8 cellular contexts compared by ENCODE assay signal in the genomic region with DNA sequence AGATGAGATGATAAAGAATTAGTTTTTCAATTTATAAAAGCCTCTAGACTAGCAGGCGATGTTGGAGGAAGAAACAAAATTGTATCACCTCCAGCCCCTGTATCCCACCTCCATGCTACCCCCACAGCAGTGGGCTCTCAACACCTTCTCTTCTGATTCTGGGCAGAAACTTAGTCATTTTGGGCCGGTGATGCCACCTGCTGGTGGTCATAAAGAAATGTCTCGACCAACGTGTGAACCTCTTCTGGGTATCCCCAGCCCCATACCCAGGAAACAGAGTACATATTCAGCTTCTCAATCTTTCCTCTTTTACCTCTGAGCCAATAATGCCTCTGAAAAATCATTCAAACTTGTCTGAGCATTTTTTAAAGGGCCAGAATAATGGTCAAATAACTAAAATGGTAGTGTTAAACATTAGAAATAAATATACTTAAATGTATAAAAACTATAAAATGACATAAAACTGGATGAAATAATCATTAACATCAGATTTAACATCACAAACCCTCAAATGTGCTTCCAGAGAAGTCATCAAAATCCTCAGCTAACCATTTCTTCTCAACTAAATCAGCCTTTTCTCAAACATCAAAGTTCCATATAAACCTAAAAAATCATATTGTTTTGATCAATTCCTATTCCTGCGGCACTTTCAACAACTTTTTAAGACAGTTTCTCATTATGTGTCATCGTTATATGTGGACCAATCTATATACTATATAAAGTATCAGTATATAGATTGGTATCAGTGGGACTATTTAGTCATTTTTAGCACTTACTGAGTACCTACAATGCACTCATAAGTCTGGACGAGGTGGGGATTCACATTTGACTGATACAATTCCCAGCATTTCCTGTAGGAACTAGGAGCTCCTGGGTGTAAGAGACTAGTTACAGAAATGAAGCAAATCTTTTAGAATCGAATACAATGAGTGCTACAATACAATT.
A peak's percentile ranks its signal among the peaks of the same experiment; 100 is the strongest.
DNase-seq lines count a peak whose midpoint lies in the region; FAIRE-seq and TF ChIP-seq lines count a peak whose summit lies in the region.

No MANE protein-coding gene starts in this region.

- CTCF ChIA-PET in AG04449 (lab: Yijun Ruan, JAX) = interaction anchor here (0.7 to 4.9 kb wide), 25 partner anchors 9 to 197 kb away, joined by 3 to 74 read pairs (median 4); partner anchors contain the start of gene PHETA1

- H3K4me3 ChIP-seq in AG04449 (ENCODE audit: low read depth, low read length) (no peak overlapping the region), coronary artery (no peak overlapping the region)

- DNase-seq in AG04449 (ENCODE audit: low read depth, low spot score) (no peak), GM19239 (ENCODE audit: insufficient read length, low spot score) (peak; percentile 70), NCI-H226 (peak; percentile 38), coronary artery (ENCODE audit: low spot score) (no peak), lung microvascular endothelial cell (ENCODE audit: low read depth in 2 of 2) (peak; percentile 77 to 79), posterior vena cava (ENCODE audit: low spot score) (no peak)
- DNase-seq in activated CD4-positive, alpha-beta T cell treated with anti-CD3 and anti-CD28 coated beads for 24 hours (ENCODE audit: low read depth in 2 of 2) = peak; percentile 35 to 47
- DNase-seq in stimulated activated CD8-positive, alpha-beta memory T cell treated with anti-CD3 and anti-CD28 coated beads, Interleukin-15, amount 100 ng/mL, for 1 hour (ENCODE audit: low read depth) = peak; percentile 19

- POLR2A ChIA-PET in AG04449 (lab: Yijun Ruan, JAX) = no interaction called here

- intact Hi-C loops in posterior vena cava (cut with DNase I) = no loop called here

- peak; percentile 92 for FAIRE-seq in GM19239 (lab: Jason Lieb, UNC)

- TF ChIP-seq CTCF in AG04449 (IDR thresholded peaks at IDR 0.05; ENCODE audit: insufficient read depth, low read length, missing control alignments) = peak; percentile 70
- peak; percentile 32 for TF ChIP-seq CTCF in coronary artery (IDR thresholded peaks at IDR 0.05)

- no peak overlapping the region for H3K27ac ChIP-seq in coronary artery

Comparison
In these comparisons a context has a peak if more than half of its experiments do, and no peak if none do; other contexts are left out.
1. DNase-seq: peak in GM19239 (single experiment), NCI-H226 (single experiment), activated CD4-positive, alpha-beta T cell treated with anti-CD3 and anti-CD28 coated beads for 24 hours (2 of 2), lung microvascular endothelial cell (2 of 2) and stimulated activated CD8-positive, alpha-beta memory T cell treated with anti-CD3 and anti-CD28 coated beads, Interleukin-15, amount 100 ng/mL, for 1 hour (single experiment); none in AG04449 (single experiment), coronary artery (single experiment) and posterior vena cava (single experiment).